ENCODE assay signal across 6 cellular contexts in the genomic region with DNA sequence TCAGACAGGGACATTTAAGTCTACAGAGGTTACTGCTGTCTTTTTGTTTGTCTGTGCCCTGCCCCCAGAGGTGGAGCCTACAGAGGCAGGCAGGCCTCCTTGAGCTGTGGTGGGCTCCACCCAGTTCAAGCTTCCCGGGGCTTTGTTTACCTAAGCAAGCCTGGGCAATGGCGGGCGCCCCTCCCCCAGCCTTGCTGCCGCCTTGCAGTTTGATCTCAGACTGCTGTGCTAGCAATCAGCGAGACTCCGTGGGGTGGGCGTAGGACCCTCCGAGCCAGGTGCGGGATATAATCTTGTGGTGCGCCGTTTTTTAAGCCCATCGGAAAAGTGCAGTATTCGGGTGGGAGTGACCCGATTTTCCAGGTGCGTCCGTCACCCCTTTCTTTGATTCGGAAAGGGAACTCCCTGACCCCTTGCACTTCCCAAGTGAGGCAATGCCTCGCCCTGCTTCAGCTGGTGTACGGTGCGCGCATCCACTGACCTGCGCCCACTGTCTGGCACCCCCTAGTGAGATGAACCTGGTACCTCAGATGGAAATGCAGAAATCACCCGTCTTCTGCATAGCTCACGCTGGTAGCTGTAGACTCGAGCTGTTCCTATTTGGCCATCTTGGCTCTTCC.
A peak's percentile ranks its signal among the peaks of the same experiment; 100 is the strongest.
DNase-seq lines count a peak whose midpoint lies in the region; TF ChIP-seq lines count a peak whose summit lies in the region.
"Not testable (repeated sequence)": the region's sequence is repeated elsewhere in the genome, so short reads cannot be mapped to it uniquely, and the experiment has no call there.

No MANE protein-coding gene starts in this region.

- intact Hi-C loops in spleen (cut with DNase I; ENCODE audit: low total_unique reads): not testable (repeated sequence)

- H3K36me3 ChIP-seq in H7 (replicated peaks; ENCODE audit: control insufficient read depth, insufficient read depth, low read length); HUES6 (ENCODE audit: control insufficient read depth, insufficient read depth, low read length); NT2/D1 (ENCODE audit: insufficient read depth, insufficient read length, low read length); endodermal cell (ENCODE audit: control insufficient read depth, insufficient read depth, low read length); spleen: not testable (repeated sequence)

- not testable (repeated sequence) for H3K4me1 ChIP-seq in HUES6 (ENCODE audit: control insufficient read depth, insufficient read depth, low read length); NT2/D1 (ENCODE audit: insufficient read depth, insufficient read length); endodermal cell (ENCODE audit: control insufficient read depth, insufficient read depth, low read length); spleen

- H3K27ac Mint-ChIP-seq in endodermal cell: not testable (repeated sequence)

- peak; percentile 13 for TF ChIP-seq CTCF in endodermal cell (conservative IDR thresholded peaks at IDR 0.05)
- not testable (repeated sequence) for TF ChIP-seq CTCF in spleen (IDR thresholded peaks at IDR 0.05 in 8 of 11, conservative IDR thresholded peaks at IDR 0.05 in 3 of 11)

- not testable (repeated sequence) for H3K27me3 ChIP-seq in H7 (ENCODE audit: control insufficient read depth, insufficient read depth, low read length); HUES6 (ENCODE audit: control insufficient read depth, insufficient read depth, low read length); NT2/D1 (ENCODE audit: insufficient read depth, insufficient read length); endodermal cell (ENCODE audit: control insufficient read depth, insufficient read depth, low read length, poor library complexity, severe bottlenecking); spleen (replicated peaks in 1 of 7)

- not testable (repeated sequence) for H3K9me3 Mint-ChIP-seq in endodermal cell

- TF ChIP-seq POLR2A in spleen (IDR thresholded peaks at IDR 0.05): not testable (repeated sequence)

- not testable (repeated sequence) for H3K27ac ChIP-seq in HUES6 (ENCODE audit: low read depth, low read length); endodermal cell (ENCODE audit: low read depth, low read length); spleen

- H3K4me3 ChIP-seq in H7 (ENCODE audit: insufficient read depth, low read depth, low read length) (peak overlapping the region; percentile 27; the same call in 1 of the 2 replicates), HUES6 (ENCODE audit: low read depth, low read length) (peak overlapping the region; percentile 35; the same call in 1 of the 2 replicates)
- not testable (repeated sequence) for H3K4me3 ChIP-seq in NT2/D1 (ENCODE audit: insufficient read length, low read depth); endodermal cell (ENCODE audit: low read length); spleen

- H3K4me1 Mint-ChIP-seq in endodermal cell: not testable (repeated sequence)

- not testable (repeated sequence) for DNase-seq in H7
- DNase-seq in NCI-H69 (lab: John Stamatoyannopoulos, UW) (peak; percentile 86), NT2/D1 (ENCODE audit: low read depth, low spot score) (peak; percentile 3), endodermal cell (peak; percentile 52), spleen (peak; percentile 41)

- not testable (repeated sequence) for H3K4me3 Mint-ChIP-seq in endodermal cell

- H3K36me3 Mint-ChIP-seq in endodermal cell (ENCODE audit: low read depth): not testable (repeated sequence)

- not testable (repeated sequence) for H3K27me3 Mint-ChIP-seq in endodermal cell (ENCODE audit: insufficient read depth)

- WGBS in endodermal cell (ENCODE audit: insufficient coverage in 1 of 2, insufficient read length in 1 of 2), 2 experiments: 94 to 100% methylated on average over 16 to 24 of the region's 25 CpGs
- WGBS in spleen, 5 donors: 85 to 97% (median 95%) methylated on average over 25 of the region's 25 CpGs

- H3K9ac ChIP-seq in HUES6 (ENCODE audit: low read length): peak overlapping the region; percentile 26
- not testable (repeated sequence) for H3K9ac ChIP-seq in NT2/D1 (ENCODE audit: insufficient read length, low read depth); endodermal cell (ENCODE audit: extremely low read depth, low read length, poor library complexity, severe bottlenecking)

- not testable (repeated sequence) for H3K9me3 ChIP-seq in HUES6 (ENCODE audit: control insufficient read depth, insufficient read depth, low read depth, low read length); NT2/D1 (ENCODE audit: insufficient read depth, low read length); endodermal cell (ENCODE audit: control insufficient read depth, low read length); spleen
